In genomic region chr19:30968841-30969399, GRCh38 we compare ENCODE assay signal across 22 cellular contexts.
"Had no signal": no experiment of that assay in that cellular context is flagged by ENCODE, and none has a peak within 500 bp of the region (broad histone marks: within the 10 kb centered on the region; RNA-seq: fewer than 3 reads in every experiment).

No MANE protein-coding gene starts in this region.

- H3K9me3 ChIP-seq: gastroesophageal sphincter, heart left ventricle, left lung, lower lobe of right lung had no signal

- H3K36me3 ChIP-seq: esophagus muscularis mucosa, gastroesophageal sphincter, heart left ventricle, left lung, lower lobe of right lung had no signal

- ATAC-seq: foreskin keratinocyte; gastroesophageal sphincter; heart left ventricle; left lung; left ventricle myocardium superior; lower lobe of right lung; naive thymus-derived CD4-positive, alpha-beta T cell had no signal

- FAIRE-seq: endothelial cell of umbilical vein, frontal cortex, kidney had no signal

- H3K4me3 ChIP-seq: coronary artery, dorsolateral prefrontal cortex, esophagus muscularis mucosa, gastroesophageal sphincter, heart left ventricle, hepatocyte, left lung, lower lobe of right lung had no signal

- DNase-seq: dermis blood vessel endothelial cell; dorsolateral prefrontal cortex; effector CD4-positive, alpha-beta T cell; effector memory CD4-positive, alpha-beta T cell; foreskin keratinocyte; heart left ventricle; hypothalamus; immature natural killer cell; islet precursor cell; kidney; kidney glomerular epithelial cell; left lung; left ventricle myocardium superior; lower lobe of right lung; mesenchymal stem cell; naive thymus-derived CD4-positive, alpha-beta T cell had no signal

- H3K4me1 ChIP-seq: esophagus muscularis mucosa, foreskin keratinocyte, gastroesophageal sphincter, heart left ventricle, left lung, lower lobe of right lung had no signal
